In the genomic region with DNA sequence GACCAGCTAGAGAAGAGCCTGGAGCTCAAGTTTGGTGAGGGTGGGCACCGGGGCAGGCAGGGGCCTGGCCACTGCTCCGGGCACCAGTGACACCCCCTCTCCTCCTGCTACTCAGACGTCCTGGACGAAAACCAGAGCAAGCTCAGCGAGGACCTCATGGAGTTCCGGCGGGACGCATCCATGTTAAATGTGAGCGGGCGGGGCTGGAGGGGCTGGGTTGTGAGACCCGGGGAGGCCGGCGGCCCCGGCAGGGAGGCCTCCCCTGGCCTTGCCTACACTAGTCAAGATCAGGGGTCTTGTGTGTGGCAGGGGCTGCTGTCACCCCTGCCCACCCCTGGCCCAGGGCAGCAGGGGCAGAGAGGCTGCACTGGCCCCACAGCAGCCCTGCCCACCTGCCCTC, we compare ENCODE assay signal across 25 cellular contexts. TPM values are rescaled to one million over a fixed set of nuclear protein-coding genes. Genes with fewer than 3 reads are reported as not detected.
"Had no signal": no experiment of that assay in that cellular context is flagged by ENCODE, and none has a peak within 500 bp of the region (broad histone marks: within the 10 kb centered on the region; RNA-seq: fewer than 3 reads in every experiment).

No MANE protein-coding gene starts in this region.

- DNase-seq: colonic mucosa; cortex of kidney; dermis blood vessel endothelial cell; dorsolateral prefrontal cortex; effector CD4-positive, alpha-beta T cell; effector CD8-positive, alpha-beta T cell; effector memory CD4-positive, alpha-beta T cell; effector memory CD8-positive, alpha-beta T cell; endodermal cell; erythroblast; esophagus squamous epithelium; foreskin fibroblast; foreskin keratinocyte; foreskin melanocyte; gastrocnemius medialis; glutamatergic neuron; head of caudate nucleus; heart left ventricle; heart right ventricle had no signal

- H3K4me1 Mint-ChIP-seq: endodermal cell had no signal

- ATAC-seq: effector memory CD8-positive, alpha-beta T cell; esophagus mucosa; foreskin keratinocyte; gastrocnemius medialis; gastroesophageal sphincter; heart left ventricle; heart right ventricle had no signal

- H3K27ac ChIP-seq: colonic mucosa, coronary artery, epithelial cell of prostate, esophagus muscularis mucosa, esophagus squamous epithelium, foreskin keratinocyte, gastrocnemius medialis, gastroesophageal sphincter, heart left ventricle, heart right ventricle had no signal

- H3K4me3 Mint-ChIP-seq: dendritic cell treated with granulocyte-macrophage colony-stimulating factor and Interleukin-4, amounts not matched to agents 40 ng/mL and 50 ng/mL, for 4 days; effector memory CD8-positive, alpha-beta T cell; endodermal cell had no signal

- H3K27me3 ChIP-seq: colonic mucosa, dorsolateral prefrontal cortex, esophagus squamous epithelium, foreskin keratinocyte, gastrocnemius medialis, heart left ventricle had no signal

- H3K4me1 ChIP-seq: colonic mucosa, foreskin keratinocyte had no signal

- H3K27me3 Mint-ChIP-seq: dendritic cell treated with granulocyte-macrophage colony-stimulating factor and Interleukin-4, amounts not matched to agents 40 ng/mL and 50 ng/mL, for 4 days; effector memory CD8-positive, alpha-beta T cell had no signal

- H3K27ac Mint-ChIP-seq: dendritic cell treated with granulocyte-macrophage colony-stimulating factor and Interleukin-4, amounts not matched to agents 40 ng/mL and 50 ng/mL, for 4 days had no signal

- H3K9me3 ChIP-seq: colonic mucosa, esophagus muscularis mucosa, esophagus squamous epithelium, gastrocnemius medialis, gastroesophageal sphincter, heart left ventricle, heart right ventricle had no signal

- H3K9me3 Mint-ChIP-seq: dendritic cell treated with granulocyte-macrophage colony-stimulating factor and Interleukin-4, amounts not matched to agents 40 ng/mL and 50 ng/mL, for 4 days; effector memory CD8-positive, alpha-beta T cell; endodermal cell had no signal

RNA-seq across cellular contexts. Expression of a gene that starts 24.9 kb away (rescaled TPM):
- total RNA-seq: esophagus muscularis mucosa had no signal
